12 cellular contexts compared by ENCODE assay signal in genomic region chr12:98893601-98894411, GRCh38.
DNase-seq lines count a peak whose midpoint lies in the region; ATAC-seq and TF ChIP-seq lines count a peak whose summit lies in the region.
"Had no signal": no experiment of that assay in that cellular context is flagged by ENCODE, and none has a peak within 500 bp of the region (broad histone marks: within the 10 kb centered on the region; RNA-seq: fewer than 3 reads in every experiment).

No MANE protein-coding gene starts in this region.

- no peak for TF ChIP-seq CTCF in esophagus squamous epithelium (IDR thresholded peaks at IDR 0.05)

- H3K27ac ChIP-seq in SK-N-MC (no peak overlapping the region), esophagus squamous epithelium (no peak overlapping the region)
- H3K27ac ChIP-seq: A549 had no signal

- ATAC-seq in GM21717 (IDR thresholded peaks at IDR 0.05; ENCODE audit: unreplicated experiment): no peak
- ATAC-seq: stimulated activated naive B cell treated with anti-CD40 and anti-IgM and Interleukin-4, amounts not matched to agents 10 μg/mL and 1 μg/mL and 100 μg/mL, for 72 hours had no signal

- peaks cover 0 to 22% (median 4%) of the 10 kb centered on the region in 3 donors for H3K4me1 ChIP-seq in esophagus squamous epithelium
- H3K4me1 ChIP-seq: A549 had no signal

- H3K4me3 ChIP-seq in SK-N-MC: peak overlapping the region; percentile 68
- H3K4me3 ChIP-seq in esophagus squamous epithelium: peak overlapping the region in 2 of 4 donors; percentile 34 to 50
- H3K4me3 ChIP-seq: A549 had no signal

- intact Hi-C loops in esophagus squamous epithelium (cut with DNase I): no loop called here

- no peak for TF ChIP-seq POLR2A in esophagus squamous epithelium (IDR thresholded peaks at IDR 0.05)

- DNase-seq in NCI-H510A treated with DMSO at 0.1 percent for 48 hours (lab: John Stamatoyannopoulos, UW) (peak; percentile 36), NCI-H510A (lab: John Stamatoyannopoulos, UW) (no peak), SK-N-MC (ENCODE audit: low read depth, low spot score) (no peak), inferior parietal cortex (ENCODE audit: extremely low spot score) (peak; percentile 62), superior temporal gyrus (ENCODE audit: extremely low spot score) (peak; percentile 82), esophagus squamous epithelium (lab: John Stamatoyannopoulos, UW) (no peak), CD1c-positive myeloid dendritic cell (ENCODE audit: extremely low spot score) (no peak)
- DNase-seq: cortex of kidney; DND-41; stimulated activated naive B cell treated with anti-CD40 and anti-IgM and Interleukin-4, amounts not matched to agents 10 μg/mL and 1 μg/mL and 100 μg/mL, for 72 hours had no signal

- WGBS in esophagus squamous epithelium, 2 donors: 6 to 9% methylated on average over 28 of the region's 28 CpGs

- H3K27me3 ChIP-seq in esophagus squamous epithelium: peaks cover 0 to 71% (median 5%) of the 10 kb centered on the region in 4 donors

- no peaks in the 10 kb centered on the region for H3K36me3 ChIP-seq in SK-N-MC (ENCODE audit: insufficient read depth, low read length)
- H3K36me3 ChIP-seq in esophagus squamous epithelium: no peaks in the 10 kb centered on the region

- H3K9ac ChIP-seq in SK-N-MC (ENCODE audit: insufficient read length): no peak overlapping the region

- H3K9me3 ChIP-seq in SK-N-MC (ENCODE audit: low read depth, low read length) (no peaks in the 10 kb centered on the region), esophagus squamous epithelium (no peaks in the 10 kb centered on the region)
- H3K9me3 ChIP-seq: A549 had no signal

Comparison
In these comparisons a context has a peak if more than half of its experiments do, and no peak if none do; other contexts are left out.
1. DNase-seq: peak in NCI-H510A treated with DMSO at 0.1 percent for 48 hours (single experiment), inferior parietal cortex (single experiment) and superior temporal gyrus (single experiment); none in NCI-H510A (single experiment), SK-N-MC (single experiment), esophagus squamous epithelium (single experiment) and CD1c-positive myeloid dendritic cell (single experiment).